ENCODE assay signal across 16 cellular contexts in genomic region chr5:143618146-143618545, GRCh38.
"Had no signal": no experiment of that assay in that cellular context is flagged by ENCODE, and none has a peak within 500 bp of the region (broad histone marks: within the 10 kb centered on the region; RNA-seq: fewer than 3 reads in every experiment).

No MANE protein-coding gene starts in this region.

- H3K27me3 ChIP-seq: gastrocnemius medialis, heart right ventricle, neutrophil, stomach had no signal

- H3K27ac ChIP-seq: gastrocnemius medialis, heart right ventricle, neutrophil, stomach, thoracic aorta had no signal

- H3K4me3 ChIP-seq: gastrocnemius medialis, heart right ventricle, skin epidermis, stomach, thoracic aorta had no signal

- H3K9me3 ChIP-seq: gastrocnemius medialis, heart right ventricle, neutrophil, stomach, thoracic aorta had no signal

- DNase-seq: effector memory CD4-positive, alpha-beta T cell; gastrocnemius medialis; heart right ventricle; hypothalamus; kidney glomerular epithelial cell; mesendoderm; naive thymus-derived CD8-positive, alpha-beta T cell; stimulated activated CD4-positive, alpha-beta T cell treated with anti-CD3 and anti-CD28 coated beads, Interleukin-2, amount 100 ng/mL, for 24 hours; stimulated activated CD4-positive, alpha-beta T cell treated with anti-CD3 and anti-CD28 coated beads, Interleukin-4, amount 100 ng/mL, for 4 hours; stimulated activated naive CD4-positive, alpha-beta T cell; stomach; substantia nigra; trophoblast cell had no signal

- H3K36me3 ChIP-seq: gastrocnemius medialis, heart right ventricle, neutrophil, stomach, thoracic aorta had no signal
